Comparison of ENCODE assay signal across 8 cellular contexts in genomic region chr3:27483117-27484001, GRCh38. TPM values are rescaled to one million over a fixed set of nuclear protein-coding genes. Genes with fewer than 3 reads are reported as not detected.
DNase-seq lines count a peak whose midpoint lies in the region; ATAC-seq and TF ChIP-seq lines count a peak whose summit lies in the region.

No MANE protein-coding gene starts in this region.

- H3K27ac ChIP-seq in lower lobe of right lung = peak overlapping the region; percentile 94

- no peaks in the 10 kb centered on the region for H3K9me3 ChIP-seq in lower lobe of right lung

- TF ChIP-seq CTCF in NB4 (IDR thresholded peaks at IDR 0.05; ENCODE audit: low read depth, low read length) (no peak), lower lobe of right lung (IDR thresholded peaks at IDR 0.05) (no peak)

- peaks cover 8% of the 10 kb centered on the region for H3K4me1 ChIP-seq in lower lobe of right lung

- ATAC-seq in HG02588 (IDR thresholded peaks at IDR 0.05; ENCODE audit: unreplicated experiment) (peak; percentile 14), lower lobe of right lung (peak in 1 of 2 donors; percentile 21)

- intact Hi-C loops in lower lobe of right lung (cut with DNase I) = no loop called here

- H3K27me3 ChIP-seq in lower lobe of right lung (ENCODE audit: low read depth) = no peaks in the 10 kb centered on the region

- H3K36me3 ChIP-seq in lower lobe of right lung = no peaks in the 10 kb centered on the region

- TF ChIP-seq POLR2A in NB4 (IDR thresholded peaks at IDR 0.05; ENCODE audit: extremely low read depth, insufficient read length) = peak; percentile 19

- DNase-seq in NK-92 treated with Interleukin-12 subunit alpha and Interleukin-12 subunit beta, amount 100 ng/mL, for 24 hours (lab: John Stamatoyannopoulos, UW) = peak; percentile 24
- no peak for DNase-seq in NK-92 (lab: John Stamatoyannopoulos, UW; ENCODE audit: unreplicated experiment)
- DNase-seq in NB4 (ENCODE audit: low read depth) = peak; percentile 82
- peak; percentile 25 to 34 for DNase-seq in activated CD4-positive, alpha-beta T cell treated with anti-CD3 and anti-CD28 coated beads for 4 hours
- DNase-seq in dermis blood vessel endothelial cell = peak; percentile 75
- peak; percentile 66 for DNase-seq in lower lobe of right lung
- DNase-seq in stimulated activated CD4-positive, alpha-beta T cell treated with anti-CD3 and anti-CD28 coated beads, TNF-alpha, amount 100 ng/mL, for 4 hours (ENCODE audit: low read depth in 3 of 3) = peak; percentile 9 to 24 (median 10)

- peak overlapping the region; percentile 87 for H3K4me3 ChIP-seq in NB4 (ENCODE audit: low read depth, low read length)
- H3K4me3 ChIP-seq in lower lobe of right lung = peak overlapping the region; percentile 87

RNA-seq across cellular contexts. Expression of gene SLC4A7, which starts 0.8 kb away (rescaled TPM):
- total RNA-seq in dermis blood vessel endothelial cell = 73.2 and 79.0 TPM in 2 replicates
- 17.2 TPM for total RNA-seq in lower lobe of right lung
